9 cellular contexts compared by ENCODE assay signal in the genomic region with DNA sequence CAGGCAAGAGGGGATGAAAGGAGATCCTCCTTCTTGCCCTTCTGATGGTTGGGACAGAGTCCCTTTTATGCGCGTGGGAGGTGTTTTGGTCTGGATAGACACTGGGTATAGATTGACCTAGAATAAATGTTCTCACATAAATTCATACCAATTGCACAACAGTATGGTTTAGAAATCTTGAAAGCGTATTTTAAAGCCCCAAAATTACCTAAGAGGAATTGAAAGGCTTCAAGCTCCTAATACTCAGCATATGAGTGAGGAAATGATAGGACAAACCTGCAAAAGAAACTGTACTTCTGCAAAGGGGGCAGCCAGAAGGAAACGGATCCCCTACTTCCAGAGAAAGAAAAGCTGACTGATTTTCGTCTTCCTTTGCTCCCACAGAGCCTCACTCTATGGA. TPM values are rescaled to one million over a fixed set of nuclear protein-coding genes. Genes with fewer than 3 reads are reported as not detected.
DNase-seq lines count a peak whose midpoint lies in the region; ATAC-seq, FAIRE-seq and TF ChIP-seq lines count a peak whose summit lies in the region.
"Had no signal": no experiment of that assay in that cellular context is flagged by ENCODE, and none has a peak within 500 bp of the region (broad histone marks: within the 10 kb centered on the region; RNA-seq: fewer than 3 reads in every experiment).

No MANE protein-coding gene starts in this region.

- SMC1A ChIA-PET in GM12878 (lab: Charles Lee; ENCODE audit: uncharacterized antibody, unreplicated experiment): interaction anchor here (0.5 to 7.2 kb wide), 40 partner anchors 10 to 312 kb away, joined by 3 to 92 read pairs (median 4); no protein-coding TSS in a partner anchor

- CTCF ChIA-PET in GM12878 (lab: Yijun Ruan, JAX): interaction anchor here (0.6 to 7.3 kb wide), 33 partner anchors 8 to 309 kb away, joined by 3 to 123 read pairs (median 5); no protein-coding TSS in a partner anchor

- H3K9me2 ChIP-seq in Loucy (replicated peaks; ENCODE audit: low read depth, low read length): no peaks in the 10 kb centered on the region

- DNase-seq in CD14-positive monocyte (ENCODE audit: low spot score) (no peak), GM12878 (ENCODE audit: low read depth, low spot score) (no peak), neural progenitor cell (ENCODE audit: low spot score) (no peak), NCI-H1417 treated with DMSO at 0.1 percent for 48 hours (lab: John Stamatoyannopoulos, UW) (no peak), sciatic nerve (ENCODE audit: low spot score) (no peak), stomach (no peak)

- 90% methylated on average over 5 of the region's 5 CpGs for WGBS in GM12878 (ENCODE audit: insufficient coverage, insufficient replicate concordance, low lambda C conversion rate, missing lambda C conversion rate)
- WGBS in stomach, 5 donors: 75 to 89% (median 85%) methylated on average over 5 of the region's 5 CpGs

- H3K4me1 ChIP-seq in Loucy (ENCODE audit: insufficient read depth, low read length, poor library complexity, severe bottlenecking) (peaks cover 30% of the 10 kb centered on the region), GM12878 (ENCODE audit: control insufficient read depth, insufficient read depth, low read length) (peaks cover 20% of the 10 kb centered on the region), neural progenitor cell (peaks cover 12% of the 10 kb centered on the region), stomach (peaks cover 6 to 41% (median 37%) of the 10 kb centered on the region in 4 donors)

- TF ChIP-seq CTCF in CD14-positive monocyte (IDR thresholded peaks at IDR 0.05) (no peak), Loucy (conservative IDR thresholded peaks at IDR 0.05; ENCODE audit: low read length) (no peak), GM12878 (IDR thresholded peaks at IDR 0.05 in 2 of 3, conservative IDR thresholded peaks at IDR 0.05 in 1 of 3; ENCODE audit: control insufficient read depth in 2 of 3, extremely low read depth in 1 of 3, insufficient read depth in 1 of 3, low read depth in 3 of 3, low read length in 3 of 3) (no peak), neural progenitor cell (IDR thresholded peaks at IDR 0.05) (no peak), stomach (IDR thresholded peaks at IDR 0.05) (no peak)

- H3K27me3 Mint-ChIP-seq in CD14-positive monocyte (ENCODE audit: low read depth in 3 of 3) (peaks cover 8 to 15% (median 11%) of the 10 kb centered on the region in 3 donors), neural progenitor cell (ENCODE audit: insufficient read depth, low read depth) (peaks cover 13% of the 10 kb centered on the region)

- H3K4me3 Mint-ChIP-seq in CD14-positive monocyte (no peak overlapping the region), neural progenitor cell (peak overlapping the region; percentile 28)

- no peak for FAIRE-seq in GM12878 (lab: Jason Lieb, UNC)

- TF ChIP-seq POLR2A in GM12878 (IDR thresholded peaks at IDR 0.05; ENCODE audit: low read depth, low read length): no peak
- TF ChIP-seq POLR2A in stomach (IDR thresholded peaks at IDR 0.05): no peak

- H3K27ac Mint-ChIP-seq in CD14-positive monocyte (peak overlapping the region in 6 of 7 donors; percentile 22 to 86 (median 78)), neural progenitor cell (no peak overlapping the region)

- intact Hi-C loops in CD14-positive monocyte (cut with micrococcal nuclease) (loop anchor here (2.0 to 10.0 kb wide), 4 partner anchors 190 to 307 kb away; no protein-coding TSS in a partner anchor), GM12878 (cut with micrococcal nuclease; ENCODE audit: unreplicated experiment) (loop anchor here (1.0 to 10.0 kb wide), 4 partner anchors 100 to 607 kb away; a partner anchor contains a TSS), sciatic nerve (cut with DNase I) (loop anchor here (5.0 kb wide), 1 partner anchor 190 kb away; no protein-coding TSS in a partner anchor), stomach (cut with DNase I; ENCODE audit: low total_unique reads) (loop anchor here (5.0 kb wide), 1 partner anchor 305 kb away; no protein-coding TSS in a partner anchor)

- no peak for ATAC-seq in GM12878
- no peak for ATAC-seq in sciatic nerve
- ATAC-seq in GM19455 (IDR thresholded peaks at IDR 0.05; ENCODE audit: unreplicated experiment): no peak

- TF ChIP-seq RAD21 in GM12878 (IDR thresholded peaks at IDR 0.05; ENCODE audit: insufficient read depth, low read depth, low read length): no peak

- RAD21 ChIA-PET in GM12878 (lab: Charles Lee; ENCODE audit: unreplicated experiment): interaction anchor here (0.5 to 4.7 kb wide), 24 partner anchors 10 to 1665 kb away, joined by 3 to 58 read pairs (median 4); a partner anchor contains a TSS

- H3K36me3 Mint-ChIP-seq in CD14-positive monocyte (peaks cover 0 to 2% of the 10 kb centered on the region in 2 donors), neural progenitor cell (peaks cover 5% of the 10 kb centered on the region)

- TF ChIP-seq EP300 in GM12878 (IDR thresholded peaks at IDR 0.05; ENCODE audit: borderline replicate concordance in 1 of 2, control insufficient read depth in 1 of 2, low read depth in 2 of 2, low read length in 2 of 2) (no peak), stomach (IDR thresholded peaks at IDR 0.05) (no peak)

- peak overlapping the region; percentile 52 for H3K4me2 ChIP-seq in Loucy (ENCODE audit: low read depth, low read length, poor library complexity, severe bottlenecking)
- peak overlapping the region; percentile 73 for H3K4me2 ChIP-seq in GM12878 (ENCODE audit: control insufficient read depth, insufficient read depth)
- H3K4me2 ChIP-seq in neural progenitor cell: no peak overlapping the region

- 0 out of 2 replicates have a peak, but pooled peaks cover 5% of the 10 kb centered on the region for H3F3A ChIP-seq in Loucy (ENCODE audit: low read depth)
- H3F3A ChIP-seq in neural progenitor cell (ENCODE audit: low read depth): peaks cover 31% of the 10 kb centered on the region

- H3K4me1 Mint-ChIP-seq in CD14-positive monocyte (peaks cover 41% of the 10 kb centered on the region), neural progenitor cell (peaks cover 29% of the 10 kb centered on the region)

- H3K27me3 ChIP-seq in Loucy (ENCODE audit: insufficient read depth, low read length, poor library complexity, severe bottlenecking) (peaks cover 7% of the 10 kb centered on the region), GM12878 (replicated peaks in 1 of 2; ENCODE audit: control insufficient read depth in 2 of 2, insufficient read depth in 2 of 2, low read length in 1 of 2) (no peaks in the 10 kb centered on the region), neural progenitor cell (peaks cover 46% of the 10 kb centered on the region), stomach (peaks cover 0 to 22% (median 9%) of the 10 kb centered on the region in 3 donors)

- no peak overlapping the region for H3K4me3 ChIP-seq in Loucy (ENCODE audit: low read length, poor library complexity, severe bottlenecking)
- no peak overlapping the region for H3K4me3 ChIP-seq in GM12878
- H3K4me3 ChIP-seq in neural progenitor cell: no peak overlapping the region
- no peak overlapping the region for H3K4me3 ChIP-seq in stomach
- H3K4me3 ChIP-seq: lung had no signal

- H4K20me1 ChIP-seq in Loucy (ENCODE audit: insufficient read depth, low read length, poor library complexity, severe bottlenecking) (peaks cover 18% of the 10 kb centered on the region), GM12878 (ENCODE audit: control insufficient read depth, insufficient read depth) (no peaks in the 10 kb centered on the region), neural progenitor cell (ENCODE audit: low read depth) (peaks cover 8% of the 10 kb centered on the region)

- POLR2A ChIA-PET in GM12878 (lab: Charles Lee): interaction anchor here (0.6 to 1.6 kb wide), 5 partner anchors 10 to 306 kb away, joined by 3 to 6 read pairs (median 3); no protein-coding TSS in a partner anchor

- H3K9me3 ChIP-seq in Loucy (ENCODE audit: insufficient read depth, low read depth, low read length) (no peaks in the 10 kb centered on the region), GM12878 (replicated peaks; ENCODE audit: control insufficient read depth, insufficient read depth, low read length) (no peaks in the 10 kb centered on the region), neural progenitor cell (ENCODE audit: low read depth) (no peaks in the 10 kb centered on the region), stomach (no peaks in the 10 kb centered on the region)

- H3K9ac ChIP-seq in Loucy (ENCODE audit: low read depth, low read length, poor library complexity, severe bottlenecking) (peak overlapping the region; percentile 53), GM12878 (ENCODE audit: control insufficient read depth, insufficient read depth, low read length) (peak overlapping the region; percentile 35; the same call in 1 of the 2 replicates), neural progenitor cell (no peak overlapping the region)

- no peaks in the 10 kb centered on the region for H3K36me3 ChIP-seq in Loucy (ENCODE audit: insufficient read depth, low read length)
- no peaks in the 10 kb centered on the region for H3K36me3 ChIP-seq in GM12878 (ENCODE audit: control insufficient read depth in 2 of 2, insufficient read depth in 2 of 2, low read length in 1 of 2)
- no peaks in the 10 kb centered on the region for H3K36me3 ChIP-seq in neural progenitor cell
- no peaks in the 10 kb centered on the region for H3K36me3 ChIP-seq in stomach

- H3K79me2 ChIP-seq in Loucy (ENCODE audit: insufficient read depth, low read length) (peaks cover 23% of the 10 kb centered on the region), GM12878 (ENCODE audit: control insufficient read depth, insufficient read depth, low read length) (peaks cover 37% of the 10 kb centered on the region), neural progenitor cell (ENCODE audit: low read depth) (no peaks in the 10 kb centered on the region)

- no TSS peak for BruUV-seq in GM12878 (replicated peaks; lab: Mats Ljungman, UMichigan)

- H3K27ac ChIP-seq in GM12878 (ENCODE audit: control insufficient read depth, insufficient read depth): peak overlapping the region; percentile 75; the same call in 1 of the 2 replicates
- H3K27ac ChIP-seq in neural progenitor cell: no peak overlapping the region
- H3K27ac ChIP-seq in stomach: peak overlapping the region in 2 of 5 donors; percentile 1 to 62

- in situ Hi-C loops in GM12878 (cut with MboI): loop anchor here (5.0 kb wide), 1 partner anchor 305 kb away; no protein-coding TSS in a partner anchor

- H2AFZ ChIP-seq in Loucy (ENCODE audit: low read length) (peak overlapping the region; percentile 67; the same call in 1 of the 2 replicates), GM12878 (ENCODE audit: control insufficient read depth, low read depth, low read length) (no peak overlapping the region), neural progenitor cell (replicated peaks) (peak overlapping the region; percentile 44)

- H3K9me3 Mint-ChIP-seq in CD14-positive monocyte: no peaks in the 10 kb centered on the region
- no peaks in the 10 kb centered on the region for H3K9me3 Mint-ChIP-seq in neural progenitor cell

RNA-seq across cellular contexts. Expression of a gene that starts 2.7 kb away (rescaled TPM):
- 1 to 10 TPM in 1 of 2 donors, under 1 TPM in 1; 0.58 to 1.1 TPM for polyA plus RNA-seq in CD14-positive monocyte
- total RNA-seq in GM12878 (2013; cell fraction: nucleolus; rRNA removed): 943 and 960 TPM in 2 replicates
- total RNA-seq in GM12878 (2014; rRNA removed): 26.7 and 32.2 TPM in 2 replicates
- total RNA-seq in GM12878 (2014; rRNA removed; fragmentation: Illumina TruSeq; extraction: Trizol): 30.4 and 37.7 TPM in 2 replicates
- total RNA-seq in GM12878 (2021): 34.8 and 36.5 TPM in 2 replicates
- polyA plus RNA-seq in GM12878 (2011; ENCODE audit: low read depth): 20.2 TPM
- 47.8 and 59.1 TPM in 2 replicates for polyA plus RNA-seq in GM12878 (2011; rRNA removed)
- polyA plus RNA-seq in GM12878 (2011; cell fraction: cytosol; rRNA removed): 25.0 and 31.9 TPM in 2 replicates
- 48.5 and 61.1 TPM in 2 replicates for polyA plus RNA-seq in GM12878 (2011; cell fraction: nucleus; rRNA removed)
- polyA plus RNA-seq in GM12878 (2012): 38.0 and 52.8 TPM in 2 replicates
- 22.8 and 34.6 TPM in 2 replicates for polyA plus RNA-seq in GM12878 (2014; fragmentation: Illumina TruSeq; extraction: Trizol)
- 1 to 10 TPM; 4.1 to 4.5 TPM for polyA plus RNA-seq in GM12878 (2014; fragmentation: Nextera tagmentation; extraction: Ambion mirVana)
- 15.4 and 15.8 TPM in 2 replicates for polyA plus RNA-seq in GM12878 (2014; rRNA removed)
- polyA plus RNA-seq in GM12878 (2016; fragmentation: Nextera tagmentation; extraction: Ambion mirVana): 1 to 10 TPM; 7.9 TPM
- 82.7 and 109 TPM in 2 replicates for polyA minus RNA-seq in GM12878 (2011; rRNA and poly(A)+ RNA removed)
- 27.8 and 31.4 TPM in 2 replicates for polyA minus RNA-seq in GM12878 (2011; cell fraction: cytosol; rRNA and poly(A)+ RNA removed)
- polyA minus RNA-seq in GM12878 (2011; cell fraction: nucleus; rRNA and poly(A)+ RNA removed): 230 and 275 TPM in 2 replicates
- total RNA-seq in neural progenitor cell (ENCODE audit: low replicate concordance): 4.2 and 4.9 TPM in 2 replicates
- total RNA-seq in sciatic nerve: 47.3 TPM
- total RNA-seq in stomach: 10 to 100 TPM in 3 of 5 donors, 1 to 10 TPM in 2; 3.5 to 53.9 (median 12.1) TPM
- polyA plus RNA-seq in stomach: 1 to 10 TPM; 1.5 to 3.7 (median 1.5) TPM

RNA-seq across cellular contexts. Expression of a gene that starts 44.8 kb away (rescaled TPM):
- 10 to 100 TPM; 29.9 to 38.5 TPM for polyA plus RNA-seq in CD14-positive monocyte
- total RNA-seq in GM12878 (2013; cell fraction: nucleolus; rRNA removed): 26.3 and 31.1 TPM in 2 replicates
- total RNA-seq in GM12878 (2014; rRNA removed): 9.7 and 9.9 TPM in 2 replicates
- 11.2 and 12.3 TPM in 2 replicates for total RNA-seq in GM12878 (2014; rRNA removed; fragmentation: Illumina TruSeq; extraction: Trizol)
- total RNA-seq in GM12878 (2021): 24.6 and 24.9 TPM in 2 replicates
- polyA plus RNA-seq in GM12878 (2011; ENCODE audit: low read depth): 9.6 TPM
- 17.3 and 18.3 TPM in 2 replicates for polyA plus RNA-seq in GM12878 (2011; rRNA removed)
- 8.9 and 10.3 TPM in 2 replicates for polyA plus RNA-seq in GM12878 (2011; cell fraction: cytosol; rRNA removed)
- polyA plus RNA-seq in GM12878 (2011; cell fraction: nucleus; rRNA removed): 9.1 and 11.3 TPM in 2 replicates
- polyA plus RNA-seq in GM12878 (2012): 13.8 and 18.8 TPM in 2 replicates
- 15.4 and 15.6 TPM in 2 replicates for polyA plus RNA-seq in GM12878 (2014; fragmentation: Illumina TruSeq; extraction: Trizol)
- 1 to 10 TPM; 5.2 to 7.8 TPM for polyA plus RNA-seq in GM12878 (2014; fragmentation: Nextera tagmentation; extraction: Ambion mirVana)
- polyA plus RNA-seq in GM12878 (2014; rRNA removed): 13.3 and 14.0 TPM in 2 replicates
- polyA plus RNA-seq in GM12878 (2016; fragmentation: Nextera tagmentation; extraction: Ambion mirVana): 10 to 100 TPM; 24.2 to 25.9 TPM
- 12.2 and 15.2 TPM in 2 replicates for polyA minus RNA-seq in GM12878 (2011; rRNA and poly(A)+ RNA removed)
- 7.6 and 15.5 TPM in 2 replicates for polyA minus RNA-seq in GM12878 (2011; cell fraction: cytosol; rRNA and poly(A)+ RNA removed)
- polyA minus RNA-seq in GM12878 (2011; cell fraction: nucleus; rRNA and poly(A)+ RNA removed): 9.2 and 17.3 TPM in 2 replicates
- total RNA-seq in neural progenitor cell (ENCODE audit: low replicate concordance): 20.6 and 21.2 TPM in 2 replicates
- total RNA-seq in sciatic nerve: 118 TPM
- 100 to 1,000 TPM in 1 of 5 donors, 10 to 100 TPM in 2, 1 to 10 TPM in 2; 6.4 to 199 (median 23.3) TPM for total RNA-seq in stomach
- polyA plus RNA-seq in stomach: 10 to 100 TPM in 1 of 3 donors, 1 to 10 TPM in 2; 8.2 to 13.3 (median 9.9) TPM
